Comparison of ENCODE assay signal across 19 cellular contexts in genomic region chr7:82534687-82535086, GRCh38.
A peak's percentile ranks its signal among the peaks of the same experiment; 100 is the strongest.
DNase-seq lines count a peak whose midpoint lies in the region; ATAC-seq and TF ChIP-seq lines count a peak whose summit lies in the region.
"Had no signal": no experiment of that assay in that cellular context is flagged by ENCODE, and none has a peak within 500 bp of the region (broad histone marks: within the 10 kb centered on the region; RNA-seq: fewer than 3 reads in every experiment).

No MANE protein-coding gene starts in this region.

- H3K36me3 ChIP-seq in mammary epithelial cell (ENCODE audit: insufficient read depth, low read length) = no peaks in the 10 kb centered on the region
- H3K36me3 ChIP-seq: colonic mucosa, left lung had no signal

- peak; percentile 65 for DNase-seq in DMS53 treated with DMSO at 0.1 percent for 48 hours (lab: John Stamatoyannopoulos, UW; ENCODE audit: unreplicated experiment)
- peak; percentile 89 for DNase-seq in LNCaP clone FGC (ENCODE audit: low read depth)
- peak; percentile 52 for DNase-seq in mammary epithelial cell
- DNase-seq in iris pigment epithelial cell (ENCODE audit: low read depth) = peak; percentile 87
- DNase-seq in NCI-H526 treated with DMSO at 0.1 percent for 48 hours (lab: John Stamatoyannopoulos, UW) = no peak
- DNase-seq: activated CD8-positive, alpha-beta memory T cell treated with anti-CD3 and anti-CD28 coated beads, Interleukin-2, amount 10 ng/mL, durations not matched to agents 7 days and 5 days; activated naive CD4-positive, alpha-beta T cell treated with anti-CD3 and anti-CD28 coated beads for 36 hours; AML-193; colonic mucosa; H7; left lung; NCI-H510A; SHP77; stimulated activated naive CD8-positive, alpha-beta T cell treated with anti-CD3 and anti-CD28 coated beads, Interleukin-15, amount 100 ng/mL, for 72 hours had no signal

- CTCF ChIA-PET in mammary epithelial cell (lab: Charles Lee; ENCODE audit: low non-redundant PET) = no interaction called here

- H3K27me3 ChIP-seq in mammary epithelial cell (ENCODE audit: insufficient read depth, low read length) = no peaks in the 10 kb centered on the region
- H3K27me3 ChIP-seq: colonic mucosa, left lung had no signal

- H4K20me1 ChIP-seq in mammary epithelial cell (ENCODE audit: insufficient read depth, low read length) = no peaks in the 10 kb centered on the region

- BruUV-seq in mammary epithelial cell (replicated peaks; lab: Mats Ljungman, UMichigan) = no TSS peak

- no peak for TF ChIP-seq CTCF in LNCaP clone FGC (IDR thresholded peaks at IDR 0.05; ENCODE audit: control insufficient read depth, extremely low read depth, insufficient read depth)
- no peak for TF ChIP-seq CTCF in mammary epithelial cell (conservative IDR thresholded peaks at IDR 0.05 in 1 of 2, IDR thresholded peaks at IDR 0.05 in 1 of 2; ENCODE audit: extremely low read depth in 1 of 2, insufficient read depth in 1 of 2, low read depth in 1 of 2, low read length in 2 of 2)

- H3K4me2 ChIP-seq in mammary epithelial cell (ENCODE audit: insufficient read depth, low read depth, low read length) = no peak overlapping the region

- H3K9ac ChIP-seq in mammary epithelial cell (ENCODE audit: insufficient read depth, low read length) = no peak overlapping the region

- ATAC-seq in GM21576 (IDR thresholded peaks at IDR 0.05; ENCODE audit: unreplicated experiment) (no peak), HG02678 (IDR thresholded peaks at IDR 0.05; ENCODE audit: unreplicated experiment) (no peak), HG03342 (IDR thresholded peaks at IDR 0.05; ENCODE audit: unreplicated experiment) (no peak)
- ATAC-seq: activated CD8-positive, alpha-beta memory T cell treated with anti-CD3 and anti-CD28 coated beads, Interleukin-2, amount 10 ng/mL, durations not matched to agents 7 days and 5 days; left lung; sciatic nerve; stimulated activated naive CD8-positive, alpha-beta T cell treated with anti-CD3 and anti-CD28 coated beads, Interleukin-15, amount 100 ng/mL, for 72 hours had no signal

- no peak overlapping the region for H3K4me3 ChIP-seq in LNCaP clone FGC (ENCODE audit: low read depth, low read length)
- no peak overlapping the region for H3K4me3 ChIP-seq in mammary epithelial cell (replicated peaks in 1 of 3; ENCODE audit: insufficient read depth in 1 of 3, low read depth in 2 of 3, low read length in 3 of 3)
- H3K4me3 ChIP-seq: colonic mucosa, left lung had no signal

- dilution Hi-C loops in mammary epithelial cell (cut with HindIII; ENCODE audit: low sequenced_read_pairs) = no loop called here

- H3K9me3 ChIP-seq in mammary epithelial cell (replicated peaks; ENCODE audit: insufficient read depth, low read length) = no peaks in the 10 kb centered on the region
- H3K9me3 ChIP-seq: colonic mucosa, left lung had no signal

- WGBS in mammary epithelial cell (ENCODE audit: low coverage, missing lambda C conversion rate) = 100% methylated on average over 1 of the region's 1 CpG

- no peak overlapping the region for H3K27ac ChIP-seq in mammary epithelial cell (ENCODE audit: insufficient read depth, low read depth, low read length)
- H3K27ac ChIP-seq: colonic mucosa, left lung, VCaP had no signal

- H3K4me1 ChIP-seq in mammary epithelial cell (ENCODE audit: insufficient read depth, low read length) = no peaks in the 10 kb centered on the region
- H3K4me1 ChIP-seq: colonic mucosa, left lung had no signal

- in situ Hi-C loops in mammary epithelial cell (cut with MboI; ENCODE audit: low sequenced_read_pairs in 2 of 2) = no loop called here

- H3K79me2 ChIP-seq in mammary epithelial cell (ENCODE audit: insufficient read depth, low read length) = no peaks in the 10 kb centered on the region

- H2AFZ ChIP-seq in mammary epithelial cell (ENCODE audit: low read depth, low read length) = no peak overlapping the region

- intact Hi-C loops in mammary epithelial cell (cut with micrococcal nuclease) = no loop called here
